ENCODE assay signal across 11 cellular contexts in the genomic region with DNA sequence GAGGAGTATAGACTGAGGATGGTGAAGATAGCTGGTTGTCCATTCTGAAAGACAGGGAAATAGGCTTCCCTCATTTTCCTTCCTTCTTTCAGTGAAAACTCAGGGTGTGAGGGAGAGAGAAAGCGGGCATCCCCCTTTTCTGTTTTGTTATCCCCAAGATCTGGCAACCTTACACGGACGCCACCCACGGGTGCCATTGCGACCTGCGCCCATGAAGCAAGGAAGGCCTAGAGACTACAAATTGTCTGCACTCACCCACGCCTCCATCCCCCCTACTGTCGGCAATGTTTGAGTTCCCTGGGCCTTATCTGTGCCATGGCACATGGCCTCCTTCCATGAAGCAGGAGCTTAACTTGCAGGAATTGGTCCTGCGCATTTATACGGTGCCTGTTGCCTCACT.
"Had no signal": no experiment of that assay in that cellular context is flagged by ENCODE, and none has a peak within 500 bp of the region (broad histone marks: within the 10 kb centered on the region; RNA-seq: fewer than 3 reads in every experiment).

No MANE protein-coding gene starts in this region.

- DNase-seq: GM23248, GOT3, H7, H9, HCEC 1CT, HFFc6 had no signal

- H2AFZ ChIP-seq: GM23248, GM23338 had no signal

- H3K4me3 ChIP-seq: GM23248, GM23338, HAP-1 had no signal

- ATAC-seq: GM23338, HCT116 had no signal

- FAIRE-seq: H1, H54 had no signal

- H3K9ac ChIP-seq: GM23248 had no signal

- H3K9me3 ChIP-seq: HAP-1 had no signal

- H3K27ac ChIP-seq: GM23248 had no signal

- H3K4me2 ChIP-seq: GM23338 had no signal

- H3K36me3 ChIP-seq: HAP-1 had no signal

- H3K4me1 ChIP-seq: HAP-1 had no signal
